ENCODE assay signal across 1 cellular context in the genomic region with DNA sequence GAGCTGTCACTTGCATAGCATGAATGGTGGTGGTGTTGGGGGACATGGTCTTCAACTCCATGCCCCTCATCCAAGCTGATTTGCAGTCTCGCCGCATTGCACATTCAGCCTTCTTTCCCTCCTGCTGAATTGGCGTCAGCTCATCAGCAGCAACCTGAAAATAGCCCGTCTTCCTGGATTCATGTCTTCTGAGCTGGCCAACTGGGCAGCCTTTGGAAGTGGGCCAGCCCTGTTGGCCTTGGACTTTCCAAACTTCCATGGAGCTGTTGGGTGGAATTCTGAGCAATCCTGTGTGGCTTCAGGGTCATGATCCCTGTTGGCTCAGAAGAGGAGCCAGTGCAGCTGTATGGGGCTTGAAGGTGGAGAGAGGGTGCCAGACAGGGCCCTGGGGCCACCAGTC.
TF ChIP-seq lines count a peak whose summit lies in the region.

No MANE protein-coding gene starts in this region.

TF ChIP-seq in IMR-90, 13 proteins besides CTCF, POLR2A, EP300 and RAD21:
- TF ChIP-seq RCOR1 (IDR thresholded peaks at IDR 0.05; ENCODE audit: insufficient replicate concordance, low read length) (no peak), MAZ (IDR thresholded peaks at IDR 0.05; ENCODE audit: borderline replicate concordance, low read depth, low read length) (no peak), MAFK (IDR thresholded peaks at IDR 0.05; ENCODE audit: low read depth, low read length) (no peak), BHLHE40 (IDR thresholded peaks at IDR 0.05; ENCODE audit: low read depth, low read length) (no peak), RFX5 (IDR thresholded peaks at IDR 0.05; ENCODE audit: low read depth, low read length) (no peak), CHD1 (IDR thresholded peaks at IDR 0.05; ENCODE audit: low read depth, low read length) (no peak), SMC3 (IDR thresholded peaks at IDR 0.05; ENCODE audit: low read depth, low read length) (no peak), FOS (IDR thresholded peaks at IDR 0.05; ENCODE audit: low read depth, low read length) (no peak), NFE2L2 (IDR thresholded peaks at IDR 0.05; ENCODE audit: low read depth, low read length) (no peak), CEBPB (IDR thresholded peaks at IDR 0.05; ENCODE audit: low read depth, low read length) (no peak)
- TF ChIP-seq, protein P1, sequence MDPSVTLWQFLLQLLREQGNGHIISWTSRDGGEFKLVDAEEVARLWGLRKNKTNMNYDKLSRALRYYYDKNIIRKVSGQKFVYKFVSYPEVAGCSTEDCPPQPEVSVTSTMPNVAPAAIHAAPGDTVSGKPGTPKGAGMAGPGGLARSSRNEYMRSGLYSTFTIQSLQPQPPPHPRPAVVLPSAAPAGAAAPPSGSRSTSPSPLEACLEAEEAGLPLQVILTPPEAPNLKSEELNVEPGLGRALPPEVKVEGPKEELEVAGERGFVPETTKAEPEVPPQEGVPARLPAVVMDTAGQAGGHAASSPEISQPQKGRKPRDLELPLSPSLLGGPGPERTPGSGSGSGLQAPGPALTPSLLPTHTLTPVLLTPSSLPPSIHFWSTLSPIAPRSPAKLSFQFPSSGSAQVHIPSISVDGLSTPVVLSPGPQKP (IDR thresholded peaks at IDR 0.05; ENCODE audit: borderline replicate concordance, low read depth, low read length), result no peak
- TF ChIP-seq, protein P2, sequence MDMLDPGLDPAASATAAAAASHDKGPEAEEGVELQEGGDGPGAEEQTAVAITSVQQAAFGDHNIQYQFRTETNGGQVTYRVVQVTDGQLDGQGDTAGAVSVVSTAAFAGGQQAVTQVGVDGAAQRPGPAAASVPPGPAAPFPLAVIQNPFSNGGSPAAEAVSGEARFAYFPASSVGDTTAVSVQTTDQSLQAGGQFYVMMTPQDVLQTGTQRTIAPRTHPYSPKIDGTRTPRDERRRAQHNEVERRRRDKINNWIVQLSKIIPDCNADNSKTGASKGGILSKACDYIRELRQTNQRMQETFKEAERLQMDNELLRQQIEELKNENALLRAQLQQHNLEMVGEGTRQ (IDR thresholded peaks at IDR 0.05; ENCODE audit: low read depth, low read length), result no peak
TF ChIP-seq in IMR-90: peak in this region for 0.
